9 cellular contexts compared by ENCODE assay signal in genomic region chr17:68103148-68103547, GRCh38.
DNase-seq lines count a peak whose midpoint lies in the region; ATAC-seq, FAIRE-seq and TF ChIP-seq lines count a peak whose summit lies in the region.
"Had no signal": no experiment of that assay in that cellular context is flagged by ENCODE, and none has a peak within 500 bp of the region (broad histone marks: within the 10 kb centered on the region; RNA-seq: fewer than 3 reads in every experiment).

No MANE protein-coding gene starts in this region.

- peaks cover 1% of the 10 kb centered on the region for H3K9me3 Mint-ChIP-seq in activated T-helper 1 cell treated with anti-CD3 and anti-CD28 coated beads, Interleukin-12 subunit alpha, Interleukin-12 subunit beta, Interleukin-2, Interleukin-4 antibody, amounts not matched to agents 30 ng/mL and 10 ng/mL and 1 ng/mL, durations not matched to agents 14 hours and 24 hours and 36 hours

- ATAC-seq in heart right ventricle: no peak
- ATAC-seq in Right ventricle myocardium inferior: no peak
- no peak for ATAC-seq in thoracic aorta (ENCODE audit: insufficient number of reproducible peaks, low FRiP score, low read depth)

- H2BK15ac ChIP-seq in mesendoderm (replicated peaks; ENCODE audit: low read depth): no peak overlapping the region

- H3K36me3 ChIP-seq in heart right ventricle (peaks cover 0 to 28% (median 2%) of the 10 kb centered on the region in 9 donors), kidney (ENCODE audit: control insufficient read depth in 1 of 2, insufficient read depth in 2 of 2, low read length in 2 of 2) (no peaks in the 10 kb centered on the region), thoracic aorta (no peaks in the 10 kb centered on the region), mesendoderm (ENCODE audit: control insufficient read depth, insufficient read depth, low read length) (no peaks in the 10 kb centered on the region)

- no peak overlapping the region for H3K18ac ChIP-seq in mesendoderm (ENCODE audit: low read length)

- H2BK120ac ChIP-seq in mesendoderm (ENCODE audit: low read depth, low read length): no peak overlapping the region

- H3K79me1 ChIP-seq in mesendoderm (ENCODE audit: low read length): no peaks in the 10 kb centered on the region

- no peak overlapping the region for H2BK5ac ChIP-seq in mesendoderm (ENCODE audit: low read length)

- H3K4me1 ChIP-seq in heart right ventricle: peaks cover 0 to 47% (median 19%) of the 10 kb centered on the region in 9 donors
- H3K4me1 ChIP-seq in kidney (ENCODE audit: control insufficient read depth in 1 of 2, insufficient read depth in 1 of 2, low read depth in 1 of 2, low read length in 2 of 2): peaks cover 0 to 7% of the 10 kb centered on the region in 2 donors
- H3K4me1 ChIP-seq in thoracic aorta (ENCODE audit: control insufficient read depth in 1 of 2, low read depth in 2 of 2): peaks cover 8 to 24% of the 10 kb centered on the region in 2 donors
- no peaks in the 10 kb centered on the region for H3K4me1 ChIP-seq in mesendoderm (ENCODE audit: control insufficient read depth, low read depth, low read length)

- intact Hi-C loops in heart right ventricle (cut with DNase I): loop anchor here in 4 of 10 donors (5.0 to 10.0 kb wide), 4 partner anchors 66 to 319 kb away; partner anchors contain the start of gene KPNA2 (in 2 of the 4)
- intact Hi-C loops in Right ventricle myocardium inferior (cut with DNase I): loop anchor here (5.0 to 10.0 kb wide), 2 partner anchors 66 to 352 kb away; partner anchors contain the start of genes KPNA2 and WIPI1
- intact Hi-C loops in activated T-helper 1 cell treated with anti-CD3 and anti-CD28 coated beads, Interleukin-12 subunit alpha, Interleukin-12 subunit beta, Interleukin-2, Interleukin-4 antibody, amounts not matched to agents 30 ng/mL and 10 ng/mL and 1 ng/mL, durations not matched to agents 14 hours and 24 hours and 36 hours (cut with micrococcal nuclease): loop anchor here (5.0 kb wide), 2 partner anchors 66 to 94 kb away; partner anchors contain the start of gene KPNA2
- intact Hi-C loops in kidney (cut with DNase I): no loop called here

- H3K27me3 ChIP-seq in heart right ventricle (no peaks in the 10 kb centered on the region), thoracic aorta (replicated peaks; ENCODE audit: insufficient read depth) (no peaks in the 10 kb centered on the region), mesendoderm (ENCODE audit: insufficient read depth, low read length, poor library complexity) (no peaks in the 10 kb centered on the region)

- peaks cover 19% of the 10 kb centered on the region for H3K27me3 Mint-ChIP-seq in activated T-helper 1 cell treated with anti-CD3 and anti-CD28 coated beads, Interleukin-12 subunit alpha, Interleukin-12 subunit beta, Interleukin-2, Interleukin-4 antibody, amounts not matched to agents 30 ng/mL and 10 ng/mL and 1 ng/mL, durations not matched to agents 14 hours and 24 hours and 36 hours (ENCODE audit: insufficient read depth)

- no peak overlapping the region for H2AK5ac ChIP-seq in mesendoderm (ENCODE audit: low read length)

- H3K4me2 ChIP-seq in mesendoderm (ENCODE audit: low read length): no peak overlapping the region

- H3K27ac ChIP-seq in heart right ventricle (peak overlapping the region in 6 of 10 donors; percentile 1 to 96 (median 86)), kidney (ENCODE audit: low read depth in 2 of 2, low read length in 2 of 2) (no peak overlapping the region), thoracic aorta (no peak overlapping the region), mesendoderm (ENCODE audit: low read depth, low read length) (no peak overlapping the region)

- H3K27ac Mint-ChIP-seq in activated T-helper 1 cell treated with anti-CD3 and anti-CD28 coated beads, Interleukin-12 subunit alpha, Interleukin-12 subunit beta, Interleukin-2, Interleukin-4 antibody, amounts not matched to agents 30 ng/mL and 10 ng/mL and 1 ng/mL, durations not matched to agents 14 hours and 24 hours and 36 hours: no peak overlapping the region

- no peak overlapping the region for H4K8ac ChIP-seq in mesendoderm (ENCODE audit: low read depth, low read length)

- no peak for DNase-seq in heart right ventricle
- DNase-seq in Right ventricle myocardium inferior (ENCODE audit: missing footprints): no peak
- DNase-seq in activated T-helper 1 cell treated with anti-CD3 and anti-CD28 coated beads, Interleukin-12 subunit alpha, Interleukin-12 subunit beta, Interleukin-2, Interleukin-4 antibody, amounts not matched to agents 30 ng/mL and 10 ng/mL and 1 ng/mL, durations not matched to agents 14 hours and 24 hours and 36 hours (ENCODE audit: low spot score): no peak
- DNase-seq in kidney: no peak
- DNase-seq in thoracic aorta (ENCODE audit: low spot score): no peak
- DNase-seq in RKO (ENCODE audit: low spot score): no peak
- no peak for DNase-seq in mesendoderm
- DNase-seq in AML-193 (lab: John Stamatoyannopoulos, UW): no peak

- H3K9ac ChIP-seq in kidney (ENCODE audit: low read length in 2 of 2) (peak overlapping the region in 1 of 2 donors; percentile 84), mesendoderm (ENCODE audit: low read length) (no peak overlapping the region)

- no peak overlapping the region for H3K56ac ChIP-seq in mesendoderm (ENCODE audit: low read length)

- peaks cover 0 to 2% (median 0%) of the 10 kb centered on the region in 11 donors for H3K9me3 ChIP-seq in heart right ventricle
- no peaks in the 10 kb centered on the region for H3K9me3 ChIP-seq in kidney (ENCODE audit: control insufficient read depth in 1 of 2, low read length in 2 of 2)
- no peaks in the 10 kb centered on the region for H3K9me3 ChIP-seq in thoracic aorta

- H3K4me3 ChIP-seq in heart right ventricle: peak overlapping the region in 9 of 10 donors; percentile 69 to 93 (median 82)
- H3K4me3 ChIP-seq in kidney (ENCODE audit: low read length in 2 of 2): peak overlapping the region; percentile 77 to 78
- peak overlapping the region; percentile 94 for H3K4me3 ChIP-seq in thoracic aorta
- H3K4me3 ChIP-seq in mesendoderm (ENCODE audit: low read length): no peak overlapping the region

- FAIRE-seq in kidney (lab: Jason Lieb, UNC): no peak
- FAIRE-seq: colon had no signal

- peaks cover 31% of the 10 kb centered on the region for H3K4me1 Mint-ChIP-seq in activated T-helper 1 cell treated with anti-CD3 and anti-CD28 coated beads, Interleukin-12 subunit alpha, Interleukin-12 subunit beta, Interleukin-2, Interleukin-4 antibody, amounts not matched to agents 30 ng/mL and 10 ng/mL and 1 ng/mL, durations not matched to agents 14 hours and 24 hours and 36 hours (ENCODE audit: low read depth)

- H3K4ac ChIP-seq in mesendoderm (ENCODE audit: low read depth, low read length): no peak overlapping the region

- H4K5ac ChIP-seq in mesendoderm (ENCODE audit: low read length): no peak overlapping the region

- peak in 1 of 9 donors; percentile 5 for TF ChIP-seq CTCF in heart right ventricle (IDR thresholded peaks at IDR 0.05)
- TF ChIP-seq CTCF in kidney (IDR thresholded peaks at IDR 0.05; ENCODE audit: borderline replicate concordance, extremely low read depth, insufficient read depth): no peak
- no peak for TF ChIP-seq CTCF in thoracic aorta (IDR thresholded peaks at IDR 0.05)

- peaks cover 9% of the 10 kb centered on the region for H3K36me3 Mint-ChIP-seq in activated T-helper 1 cell treated with anti-CD3 and anti-CD28 coated beads, Interleukin-12 subunit alpha, Interleukin-12 subunit beta, Interleukin-2, Interleukin-4 antibody, amounts not matched to agents 30 ng/mL and 10 ng/mL and 1 ng/mL, durations not matched to agents 14 hours and 24 hours and 36 hours (ENCODE audit: low read depth)

- H3K4me3 Mint-ChIP-seq in activated T-helper 1 cell treated with anti-CD3 and anti-CD28 coated beads, Interleukin-12 subunit alpha, Interleukin-12 subunit beta, Interleukin-2, Interleukin-4 antibody, amounts not matched to agents 30 ng/mL and 10 ng/mL and 1 ng/mL, durations not matched to agents 14 hours and 24 hours and 36 hours: peak overlapping the region; percentile 88

- H3K23ac ChIP-seq in mesendoderm (ENCODE audit: low read length): no peak overlapping the region

- no peaks in the 10 kb centered on the region for H3K79me2 ChIP-seq in mesendoderm (ENCODE audit: control insufficient read depth, insufficient read depth, low read length)

Comparison
In these comparisons a context has a peak if more than half of its experiments do, and no peak if none do; other contexts are left out.
1. H3K27ac ChIP-seq: peak in heart right ventricle (6 of 10); none in kidney (0 of 2), thoracic aorta (0 of 2) and mesendoderm (single experiment).